25 cellular contexts compared by ENCODE assay signal in genomic region chrX:111409326-111409725, GRCh38. TPM values are rescaled to one million over a fixed set of nuclear protein-coding genes. Genes with fewer than 3 reads are reported as not detected.
"Had no signal": no experiment of that assay in that cellular context is flagged by ENCODE, and none has a peak within 500 bp of the region (broad histone marks: within the 10 kb centered on the region; RNA-seq: fewer than 3 reads in every experiment).

No MANE protein-coding gene starts in this region.

- H3K36me3 Mint-ChIP-seq: activated CD4-positive, alpha-beta memory T cell treated with anti-CD3 and anti-CD28 coated beads for 36 hours; activated naive CD8-positive, alpha-beta T cell; IgD-negative memory B cell had no signal

- H3K9me3 Mint-ChIP-seq: activated B cell treated with CpG ODN at 0.5 μM for 24 hours; activated CD4-positive, alpha-beta memory T cell treated with anti-CD3 and anti-CD28 coated beads for 36 hours; activated CD4-positive, alpha-beta T cell treated with anti-CD3 and anti-CD28 coated beads, Interleukin-2, amount 10 ng/mL, durations not matched to agents 24 days and 14 days; activated naive CD4-positive, alpha-beta T cell treated with anti-CD3 and anti-CD28 coated beads for 36 hours; activated T-cell treated with anti-CD3 and anti-CD28 coated beads, Interleukin-2, amount 50 U/mL, for 4 hours; IgD-negative memory B cell; T-helper 1 cell treated with Interleukin-12 subunit alpha and Interleukin-12 subunit beta and Interleukin-4 antibody, amounts not matched to agents 30 μg/mL and 1 μg/mL, for 36 hours had no signal

- H3K4me3 Mint-ChIP-seq: activated B cell treated with CpG ODN at 0.5 μM for 24 hours; activated CD4-positive, alpha-beta memory T cell treated with anti-CD3 and anti-CD28 coated beads for 36 hours; activated CD4-positive, alpha-beta T cell treated with anti-CD3 and anti-CD28 coated beads, Interleukin-2, amount 10 ng/mL, durations not matched to agents 24 days and 14 days; activated naive CD4-positive, alpha-beta T cell treated with anti-CD3 and anti-CD28 coated beads for 36 hours; activated naive CD8-positive, alpha-beta T cell; activated T-cell treated with anti-CD3 and anti-CD28 coated beads, Interleukin-2, amount 50 U/mL, for 4 hours; IgD-negative memory B cell; T-helper 1 cell treated with Interleukin-12 subunit alpha and Interleukin-12 subunit beta and Interleukin-4 antibody, amounts not matched to agents 30 μg/mL and 1 μg/mL, for 36 hours had no signal

- H3K27me3 Mint-ChIP-seq: activated B cell treated with CpG ODN at 0.5 μM for 24 hours; activated naive CD8-positive, alpha-beta T cell had no signal

- H3K4me1 ChIP-seq: breast epithelium had no signal

- H3K36me3 ChIP-seq: breast epithelium had no signal

- H3K4me1 Mint-ChIP-seq: activated B cell treated with CpG ODN at 0.5 μM for 24 hours; activated CD4-positive, alpha-beta T cell treated with anti-CD3 and anti-CD28 coated beads, Interleukin-2, amount 10 ng/mL, durations not matched to agents 24 days and 14 days; IgD-negative memory B cell had no signal

- H3K27ac ChIP-seq: breast epithelium had no signal

- H3K4me3 ChIP-seq: breast epithelium had no signal

- DNase-seq: activated B cell treated with CpG ODN at 0.5 μM for 24 hours; activated CD4-positive, alpha-beta memory T cell treated with anti-CD3 and anti-CD28 coated beads for 36 hours; activated CD4-positive, alpha-beta T cell treated with anti-CD3 and anti-CD28 coated beads for 1 hour; activated CD4-positive, alpha-beta T cell treated with anti-CD3 and anti-CD28 coated beads, Interleukin-2, amount 10 ng/mL, durations not matched to agents 24 days and 14 days; activated CD8-positive, alpha-beta memory T cell treated with anti-CD3 and anti-CD28 coated beads for 24 hours; activated gamma-delta T cell; activated naive CD4-positive, alpha-beta T cell treated with anti-CD3 and anti-CD28 coated beads for 36 hours; activated T-cell treated with anti-CD3 and anti-CD28 coated beads, Interleukin-2, amount 50 U/mL, for 4 hours; amygdala; caudate nucleus; KG1; NCI-H1092 treated with DMSO at 0.1 percent for 48 hours; NCI-H1417 treated with DMSO at 0.1 percent for 48 hours; NCI-H1694; NCI-H2029; NCI-H2107; NCI-H510A treated with DMSO at 0.1 percent for 48 hours; PC-3; SHP77 had no signal

- H3K27ac Mint-ChIP-seq: activated B cell treated with CpG ODN at 0.5 μM for 24 hours; activated CD4-positive, alpha-beta memory T cell treated with anti-CD3 and anti-CD28 coated beads for 36 hours; activated CD4-positive, alpha-beta T cell treated with anti-CD3 and anti-CD28 coated beads, Interleukin-2, amount 10 ng/mL, durations not matched to agents 24 days and 14 days; activated naive CD4-positive, alpha-beta T cell treated with anti-CD3 and anti-CD28 coated beads for 36 hours; activated naive CD8-positive, alpha-beta T cell; IgD-negative memory B cell; T-helper 1 cell treated with Interleukin-12 subunit alpha and Interleukin-12 subunit beta and Interleukin-4 antibody, amounts not matched to agents 30 μg/mL and 1 μg/mL, for 36 hours had no signal

- H3K9me3 ChIP-seq: breast epithelium had no signal

RNA-seq across cellular contexts. Expression of gene DCX, which starts 2.7 kb away (rescaled TPM):
- total RNA-seq: activated B cell treated with CpG ODN at 0.5 μM for 24 hours; activated CD4-positive, alpha-beta memory T cell treated with anti-CD3 and anti-CD28 coated beads for 36 hours; activated CD4-positive, alpha-beta T cell treated with anti-CD3 and anti-CD28 coated beads, Interleukin-2, amount 10 ng/mL, durations not matched to agents 24 days and 14 days; activated naive CD4-positive, alpha-beta T cell treated with anti-CD3 and anti-CD28 coated beads for 36 hours; activated T-cell treated with anti-CD3 and anti-CD28 coated beads, Interleukin-2, amount 50 U/mL, for 4 hours; MCF 10A; PC-3; SK-MEL-5 had no signal
